ENCODE assay signal across 8 cellular contexts in the genomic region with DNA sequence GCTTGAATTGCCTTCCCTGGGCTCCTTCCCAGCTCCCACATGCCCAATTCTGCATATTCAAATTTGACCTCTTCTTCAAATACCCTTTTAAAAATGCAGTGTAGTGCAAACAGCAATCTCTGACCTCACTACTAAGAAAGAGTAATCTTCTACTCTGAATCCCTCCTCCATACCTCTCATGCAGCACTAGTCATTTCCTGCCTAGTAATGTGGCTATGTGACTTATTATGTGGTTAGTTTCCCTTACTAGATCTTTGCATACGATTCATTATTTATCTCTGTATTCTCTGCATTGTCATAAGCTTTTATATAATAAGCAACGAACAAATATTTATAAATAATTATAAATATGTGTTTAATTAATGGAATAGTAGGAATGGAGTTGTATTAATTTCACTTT. TPM values are rescaled to one million over a fixed set of nuclear protein-coding genes. Genes with fewer than 3 reads are reported as not detected.
A peak's percentile ranks its signal among the peaks of the same experiment; 100 is the strongest.
DNase-seq lines count a peak whose midpoint lies in the region; ATAC-seq lines count a peak whose summit lies in the region.

No MANE protein-coding gene starts in this region.

- H3K36me3 Mint-ChIP-seq in activated T-cell treated with anti-CD3 and anti-CD28 coated beads, Interleukin-2, amount 50 U/mL, for 4 hours (ENCODE audit: insufficient read depth): no peaks in the 10 kb centered on the region
- no peaks in the 10 kb centered on the region for H3K36me3 Mint-ChIP-seq in dendritic cell treated with granulocyte-macrophage colony-stimulating factor and Interleukin-4, amounts not matched to agents 40 ng/mL and 50 ng/mL, for 4 days (ENCODE audit: low read depth)

- ATAC-seq in activated T-cell treated with anti-CD3 and anti-CD28 coated beads, Interleukin-2, amount 50 U/mL, for 4 hours: peak; percentile 85 to 87
- ATAC-seq in HG02870 (IDR thresholded peaks at IDR 0.05; ENCODE audit: unreplicated experiment): peak; percentile 89
- ATAC-seq in left ventricle myocardium superior: no peak

- peak overlapping the region; percentile 47 for H3K4me3 Mint-ChIP-seq in activated T-cell treated with anti-CD3 and anti-CD28 coated beads, Interleukin-2, amount 50 U/mL, for 4 hours
- peak overlapping the region; percentile 27 for H3K4me3 Mint-ChIP-seq in dendritic cell treated with granulocyte-macrophage colony-stimulating factor and Interleukin-4, amounts not matched to agents 40 ng/mL and 50 ng/mL, for 4 days

- DNase-seq in activated T-cell treated with anti-CD3 and anti-CD28 coated beads, Interleukin-2, amount 50 U/mL, for 4 hours: no peak
- DNase-seq in activated T-cell treated with anti-CD3 and anti-CD28 coated beads for 4 hours (no peak), NCI-H748 treated with DMSO at 0.1 percent for 48 hours (lab: John Stamatoyannopoulos, UW) (peak; percentile 1), left ventricle myocardium superior (no peak), HT-29 (ENCODE audit: low spot score) (no peak), cerebellar cortex (ENCODE audit: low spot score) (no peak)

- H3K27ac Mint-ChIP-seq in dendritic cell treated with granulocyte-macrophage colony-stimulating factor and Interleukin-4, amounts not matched to agents 40 ng/mL and 50 ng/mL, for 4 days: peak overlapping the region; percentile 28

- H3K27me3 Mint-ChIP-seq in activated T-cell treated with anti-CD3 and anti-CD28 coated beads, Interleukin-2, amount 50 U/mL, for 4 hours (ENCODE audit: low read depth): no peaks in the 10 kb centered on the region
- no peaks in the 10 kb centered on the region for H3K27me3 Mint-ChIP-seq in dendritic cell treated with granulocyte-macrophage colony-stimulating factor and Interleukin-4, amounts not matched to agents 40 ng/mL and 50 ng/mL, for 4 days

- intact Hi-C loops in dendritic cell treated with granulocyte-macrophage colony-stimulating factor and Interleukin-4, amounts not matched to agents 40 ng/mL and 50 ng/mL, for 4 days (cut with micrococcal nuclease): no loop called here
- intact Hi-C loops in left ventricle myocardium superior (cut with micrococcal nuclease): no loop called here

- peaks cover 44% of the 10 kb centered on the region for H3K4me1 Mint-ChIP-seq in activated T-cell treated with anti-CD3 and anti-CD28 coated beads, Interleukin-2, amount 50 U/mL, for 4 hours (ENCODE audit: low read depth)
- H3K4me1 Mint-ChIP-seq in dendritic cell treated with granulocyte-macrophage colony-stimulating factor and Interleukin-4, amounts not matched to agents 40 ng/mL and 50 ng/mL, for 4 days (ENCODE audit: low read depth): peaks cover 27% of the 10 kb centered on the region

- peaks cover 12% of the 10 kb centered on the region for H3K9me3 Mint-ChIP-seq in activated T-cell treated with anti-CD3 and anti-CD28 coated beads, Interleukin-2, amount 50 U/mL, for 4 hours
- peaks cover 18% of the 10 kb centered on the region for H3K9me3 Mint-ChIP-seq in dendritic cell treated with granulocyte-macrophage colony-stimulating factor and Interleukin-4, amounts not matched to agents 40 ng/mL and 50 ng/mL, for 4 days

RNA-seq across cellular contexts. Expression of a gene that starts 17.1 kb away (rescaled TPM):
- 10 to 100 TPM in 2 of 3 donors, 1 to 10 TPM in 1; 9.7 to 10.7 (median 10.2) TPM for total RNA-seq in activated T-cell treated with anti-CD3 and anti-CD28 coated beads, Interleukin-2, amount 50 U/mL, for 4 hours
- 10.7 TPM for total RNA-seq in left ventricle myocardium superior
- total RNA-seq in HT-29 (2014; rRNA removed; shearing (Covaris generic)): 8.5 and 10.6 TPM in 2 replicates
